8 cellular contexts compared by ENCODE assay signal in the genomic region with DNA sequence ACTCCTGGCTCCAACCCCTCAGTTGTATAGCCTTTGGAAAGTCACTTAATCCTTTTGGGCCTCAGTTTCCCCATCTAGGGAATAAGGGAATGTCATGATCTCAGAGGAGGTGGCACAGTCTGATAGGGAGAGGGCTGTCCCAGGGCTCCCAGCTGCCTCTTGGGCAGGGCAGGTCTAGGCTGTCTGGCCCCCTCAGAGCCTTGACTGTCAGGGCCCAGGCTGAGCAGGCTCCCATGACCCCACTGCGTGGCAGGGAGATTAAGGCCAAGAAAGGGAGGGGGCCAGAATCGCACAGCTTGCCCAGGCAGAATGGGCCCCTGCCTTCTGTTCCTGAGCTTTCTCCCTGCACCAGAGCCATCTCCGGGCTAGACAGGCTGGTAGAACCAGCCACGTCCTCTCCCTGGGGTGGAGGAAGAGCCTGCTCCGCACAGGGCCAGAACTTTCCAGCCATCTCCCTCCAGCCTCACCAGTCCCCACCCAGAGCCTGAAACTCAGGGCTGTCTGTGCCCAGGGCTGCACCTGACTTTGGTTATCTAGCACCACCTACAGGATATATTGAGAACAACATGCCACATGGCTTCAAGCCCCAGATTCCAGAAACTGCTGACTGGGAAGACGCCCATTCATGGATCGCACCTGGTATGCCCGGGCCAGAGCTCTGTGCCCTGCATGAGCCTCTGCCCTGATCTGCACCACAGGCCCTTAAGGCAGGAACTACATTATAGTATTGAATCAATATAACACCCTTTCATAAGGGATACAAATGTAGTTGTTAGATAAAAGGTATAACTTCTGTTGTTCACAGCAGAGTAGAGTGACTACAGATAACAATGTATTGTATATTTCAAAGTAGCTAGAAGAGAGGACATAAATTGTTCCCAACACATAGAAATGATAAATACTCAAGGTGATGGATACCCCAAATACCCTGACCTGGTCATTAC. TPM values are rescaled to one million over a fixed set of nuclear protein-coding genes. Genes with fewer than 3 reads are reported as not detected.
DNase-seq lines count a peak whose midpoint lies in the region; ATAC-seq and TF ChIP-seq lines count a peak whose summit lies in the region.

No MANE protein-coding gene starts in this region.

- H4K20me1 ChIP-seq in GM23338 (replicated peaks; ENCODE audit: insufficient read depth), result no peaks in the 10 kb centered on the region

- H3F3A ChIP-seq in GM23338 (replicated peaks; ENCODE audit: low read depth), result 0 out of 2 replicates have a peak, but pooled peaks cover 2% of the 10 kb centered on the region

- WGBS in right cardiac atrium, result 31% methylated on average over 8 of the region's 8 CpGs

- no peaks in the 10 kb centered on the region for H3K9me3 ChIP-seq in right cardiac atrium (ENCODE audit: control insufficient read depth, low read length)

- H2AFZ ChIP-seq in GM23338, result no peak overlapping the region; the same call in 1 of the 2 replicates

- H3K27me3 ChIP-seq in GM23338 (ENCODE audit: insufficient read depth), result no peaks in the 10 kb centered on the region
- no peaks in the 10 kb centered on the region for H3K27me3 ChIP-seq in right cardiac atrium (ENCODE audit: control insufficient read depth, insufficient read depth)

- peak; percentile 99 for ATAC-seq in GM23338
- peak; percentile 95 to 97 for ATAC-seq in right cardiac atrium
- ATAC-seq in GM18858 (IDR thresholded peaks at IDR 0.05; ENCODE audit: unreplicated experiment), result no peak

- H3K9me3 Mint-ChIP-seq in GM23338, result no peaks in the 10 kb centered on the region
- peaks cover 3% of the 10 kb centered on the region for H3K9me3 Mint-ChIP-seq in T-helper 2 cell treated with Interferon-gamma antibody and Interleukin-4, amounts not matched to agents 5 μg/mL and 100 μg/mL, for 36 hours

- no peak overlapping the region for H3K4me3 ChIP-seq in GM23338
- no peak overlapping the region for H3K4me3 ChIP-seq in right cardiac atrium (ENCODE audit: low read length)
- no peak overlapping the region for H3K4me3 ChIP-seq in retinal pigment epithelial cell (ENCODE audit: low read length)

- no peaks in the 10 kb centered on the region for H3K36me3 Mint-ChIP-seq in GM23338 (ENCODE audit: low read depth)
- H3K36me3 Mint-ChIP-seq in T-helper 2 cell treated with Interferon-gamma antibody and Interleukin-4, amounts not matched to agents 5 μg/mL and 100 μg/mL, for 36 hours (ENCODE audit: low read depth), result peaks cover 6% of the 10 kb centered on the region

- DNase-seq in CMK (ENCODE audit: low read depth), result peak; percentile 73
- peak; percentile 96 for DNase-seq in GM23338 (ENCODE audit: low spot score)
- DNase-seq in NCI-H2029 treated with DMSO at 0.1 percent for 48 hours (lab: John Stamatoyannopoulos, UW), result peak; percentile 95
- peak; percentile 61 for DNase-seq in T-helper 2 cell treated with Interferon-gamma antibody and Interleukin-4, amounts not matched to agents 5 μg/mL and 100 μg/mL, for 36 hours (ENCODE audit: low spot score)
- DNase-seq in astrocyte of the hippocampus (ENCODE audit: low read depth, low spot score), result peak; percentile 86
- peak; percentile 73 to 87 (median 77) for DNase-seq in right cardiac atrium
- peak; percentile 35 for DNase-seq in retinal pigment epithelial cell (ENCODE audit: low read depth)

- H3K27me3 Mint-ChIP-seq in GM23338 (ENCODE audit: insufficient read depth, low read depth, poor library complexity), result peaks cover 13% of the 10 kb centered on the region
- no peaks in the 10 kb centered on the region for H3K27me3 Mint-ChIP-seq in T-helper 2 cell treated with Interferon-gamma antibody and Interleukin-4, amounts not matched to agents 5 μg/mL and 100 μg/mL, for 36 hours (ENCODE audit: low read depth)

- no peaks in the 10 kb centered on the region for H3K9me2 ChIP-seq in GM23338 (ENCODE audit: insufficient read depth)

- intact Hi-C loops in right cardiac atrium (cut with DNase I), result loop anchor here (2.0 to 10.0 kb wide), 4 partner anchors 50 to 93 kb away; a partner anchor contains a TSS

- no peak overlapping the region for H3K4me2 ChIP-seq in GM23338

- TF ChIP-seq CTCF in GM23338 (conservative IDR thresholded peaks at IDR 0.05; ENCODE audit: low read depth in 2 of 2) (peak; percentile 83 to 99), retinal pigment epithelial cell (conservative IDR thresholded peaks at IDR 0.05; ENCODE audit: low read depth, low read length) (peak; percentile 74)

- no peaks in the 10 kb centered on the region for H3K4me1 Mint-ChIP-seq in GM23338
- peaks cover 27% of the 10 kb centered on the region for H3K4me1 Mint-ChIP-seq in T-helper 2 cell treated with Interferon-gamma antibody and Interleukin-4, amounts not matched to agents 5 μg/mL and 100 μg/mL, for 36 hours (ENCODE audit: low read depth)

- no peaks in the 10 kb centered on the region for H3K79me2 ChIP-seq in GM23338 (replicated peaks; ENCODE audit: insufficient read depth)

- no peak overlapping the region for H3K27ac ChIP-seq in GM23338 (ENCODE audit: low read depth)
- no peak overlapping the region for H3K27ac ChIP-seq in right cardiac atrium (ENCODE audit: low read length)

- no peak overlapping the region for H3K4me3 Mint-ChIP-seq in GM23338
- H3K4me3 Mint-ChIP-seq in T-helper 2 cell treated with Interferon-gamma antibody and Interleukin-4, amounts not matched to agents 5 μg/mL and 100 μg/mL, for 36 hours, result peak overlapping the region; percentile 64

- H3K27ac Mint-ChIP-seq in GM23338, result no peak overlapping the region; the same call in 1 of the 2 replicates
- peak overlapping the region; percentile 10 for H3K27ac Mint-ChIP-seq in T-helper 2 cell treated with Interferon-gamma antibody and Interleukin-4, amounts not matched to agents 5 μg/mL and 100 μg/mL, for 36 hours

- no peaks in the 10 kb centered on the region for H3K4me1 ChIP-seq in GM23338 (ENCODE audit: insufficient read depth)
- no peaks in the 10 kb centered on the region for H3K4me1 ChIP-seq in right cardiac atrium (ENCODE audit: control insufficient read depth, insufficient read depth, low read length)

- no peaks in the 10 kb centered on the region for H3K36me3 ChIP-seq in GM23338 (ENCODE audit: insufficient read depth)

TF ChIP-seq in GM23338, 12 proteins besides CTCF, POLR2A, EP300 and RAD21:
- TF ChIP-seq, protein P1, sequence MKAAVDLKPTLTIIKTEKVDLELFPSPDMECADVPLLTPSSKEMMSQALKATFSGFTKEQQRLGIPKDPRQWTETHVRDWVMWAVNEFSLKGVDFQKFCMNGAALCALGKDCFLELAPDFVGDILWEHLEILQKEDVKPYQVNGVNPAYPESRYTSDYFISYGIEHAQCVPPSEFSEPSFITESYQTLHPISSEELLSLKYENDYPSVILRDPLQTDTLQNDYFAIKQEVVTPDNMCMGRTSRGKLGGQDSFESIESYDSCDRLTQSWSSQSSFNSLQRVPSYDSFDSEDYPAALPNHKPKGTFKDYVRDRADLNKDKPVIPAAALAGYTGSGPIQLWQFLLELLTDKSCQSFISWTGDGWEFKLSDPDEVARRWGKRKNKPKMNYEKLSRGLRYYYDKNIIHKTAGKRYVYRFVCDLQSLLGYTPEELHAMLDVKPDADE (IDR thresholded peaks at IDR 0.05), result 0 out of 2 replicates have a peak, but pooled peaks have one; percentile 43
- TF ChIP-seq ZNF331 (CRISPR knock-in tag; IDR thresholded peaks at IDR 0.05; ENCODE audit: low read depth) (no peak), NANOG (IDR thresholded peaks at IDR 0.05; ENCODE audit: borderline replicate concordance) (no peak), CREB1 (CRISPR knock-in tag; IDR thresholded peaks at IDR 0.05; ENCODE audit: low read depth) (peak; percentile 46), JUNB (IDR thresholded peaks at IDR 0.05; ENCODE audit: unreplicated experiment) (no peak)

RNA-seq across cellular contexts. Expression of a gene that starts 32.0 kb away (rescaled TPM):
- total RNA-seq in GM23338 (2014; rRNA removed; shearing (Covaris generic)), result 5.5 and 6.7 TPM in 2 replicates
- polyA plus RNA-seq in GM23338 (2016; fragmentation: Nextera tagmentation; extraction: Ambion mirVana) (4.0 and 4.9 TPM in 2 replicates), right cardiac atrium (5.0 TPM)
- total RNA-seq in right cardiac atrium, result 1 to 10 TPM; 6.1 to 8.7 (median 6.4) TPM

RNA-seq across cellular contexts. Expression of a gene that starts 32.9 kb away (rescaled TPM):
- 21.2 and 27.0 TPM in 2 replicates for total RNA-seq in GM23338 (2014; rRNA removed; shearing (Covaris generic))
- 6.1 and 7.1 TPM in 2 replicates for polyA plus RNA-seq in GM23338 (2016; fragmentation: Nextera tagmentation; extraction: Ambion mirVana)
- total RNA-seq in right cardiac atrium, result 10 to 100 TPM in 1 of 4 donors, 1 to 10 TPM in 3; 6.3 to 16.1 (median 7.0) TPM
- 5.8 TPM for polyA plus RNA-seq in right cardiac atrium

RNA-seq across cellular contexts. Expression of a gene that starts 54.3 kb away (rescaled TPM):
- total RNA-seq in GM23338 (2014; rRNA removed; shearing (Covaris generic)), result 21.5 and 22.4 TPM in 2 replicates
- polyA plus RNA-seq in GM23338 (2016; fragmentation: Nextera tagmentation; extraction: Ambion mirVana) (11.2 and 11.5 TPM in 2 replicates), right cardiac atrium (12.7 TPM)
- total RNA-seq in right cardiac atrium, result 10 to 100 TPM; 23.1 to 35.1 (median 31.6) TPM

Comparison
In these comparisons a context has a peak if more than half of its experiments do, and no peak if none do; other contexts are left out.
1. DNase-seq: peak in every context shown above with its lines; median percentile 96 in GM23338; 95 in NCI-H2029 treated with DMSO at 0.1 percent for 48 hours; 86 in astrocyte of the hippocampus; 77 in right cardiac atrium; 73 in CMK; 61 in T-helper 2 cell treated with Interferon-gamma antibody and Interleukin-4, amounts not matched to agents 5 μg/mL and 100 μg/mL, for 36 hours; 35 in retinal pigment epithelial cell.